Comparison of ENCODE assay signal across 11 cellular contexts in genomic region chr7:18019562-18019961, GRCh38. TPM values are rescaled to one million over a fixed set of nuclear protein-coding genes. Genes with fewer than 3 reads are reported as not detected.
DNase-seq lines count a peak whose midpoint lies in the region; ATAC-seq and TF ChIP-seq lines count a peak whose summit lies in the region.
"Had no signal": no experiment of that assay in that cellular context is flagged by ENCODE, and none has a peak within 500 bp of the region (broad histone marks: within the 10 kb centered on the region; RNA-seq: fewer than 3 reads in every experiment).

No MANE protein-coding gene starts in this region.

- CTCF ChIA-PET in RWPE1 (lab: Yijun Ruan, JAX) = interaction anchor here (0.6 kb wide), 1 partner anchor 1690 kb away, joined by 3 read pairs; the partner anchor contains the start of gene POLR1F
- CTCF ChIA-PET in activated naive CD4-positive, alpha-beta T cell treated with anti-CD3 and anti-CD28 coated beads, Interleukin-2, amount 10 ng/mL, durations not matched to agents 7 days and 5 days (lab: Charles Lee) = no interaction called here

- no peak for ATAC-seq in activated T-helper 17 cell treated with anti-CD3 and anti-CD28 coated beads, Interleukin-2, amount 50 U/mL, for 72 hours (replicated peaks)

- no peaks in the 10 kb centered on the region for H3K9me3 Mint-ChIP-seq in activated naive CD4-positive, alpha-beta T cell treated with anti-CD3 and anti-CD28 coated beads, Interleukin-2, amount 10 ng/mL, durations not matched to agents 7 days and 5 days
- H3K9me3 Mint-ChIP-seq in activated T-helper 17 cell treated with anti-CD3 and anti-CD28 coated beads, Interleukin-2, amount 50 U/mL, for 72 hours = no peaks in the 10 kb centered on the region

- TF ChIP-seq CTCF in RWPE1 (conservative IDR thresholded peaks at IDR 0.05; ENCODE audit: low read depth) = no peak
- no peak for TF ChIP-seq CTCF in fibroblast of the aortic adventitia (IDR thresholded peaks at IDR 0.05; ENCODE audit: insufficient read depth, low read length)

- POLR2A ChIA-PET in RWPE1 (lab: Yijun Ruan, JAX; ENCODE audit: low non-redundant PET) = no interaction called here

- H3K4me1 Mint-ChIP-seq in activated naive CD4-positive, alpha-beta T cell treated with anti-CD3 and anti-CD28 coated beads, Interleukin-2, amount 10 ng/mL, durations not matched to agents 7 days and 5 days = no peaks in the 10 kb centered on the region
- H3K4me1 Mint-ChIP-seq in activated T-helper 17 cell treated with anti-CD3 and anti-CD28 coated beads, Interleukin-2, amount 50 U/mL, for 72 hours = no peaks in the 10 kb centered on the region

- no peak overlapping the region; the same call in 1 of the 2 replicates for H3K27ac ChIP-seq in RWPE1
- H3K27ac ChIP-seq: dorsolateral prefrontal cortex had no signal

- H3K4me3 Mint-ChIP-seq in activated naive CD4-positive, alpha-beta T cell treated with anti-CD3 and anti-CD28 coated beads, Interleukin-2, amount 10 ng/mL, durations not matched to agents 7 days and 5 days = no peak overlapping the region
- H3K4me3 Mint-ChIP-seq in activated T-helper 17 cell treated with anti-CD3 and anti-CD28 coated beads, Interleukin-2, amount 50 U/mL, for 72 hours = no peak overlapping the region
- H3K4me3 Mint-ChIP-seq: mesothelial cell of epicardium had no signal

- peak; percentile 64 for DNase-seq in GM03348 (ENCODE audit: low spot score)
- DNase-seq in RWPE1 (ENCODE audit: low spot score) = peak; percentile 70
- peak; percentile 96 for DNase-seq in fibroblast of the aortic adventitia (ENCODE audit: low read depth)
- peak; percentile 91 for DNase-seq in pulmonary artery endothelial cell (ENCODE audit: low read depth, low spot score)
- no peak for DNase-seq in NCI-H2107 treated with DMSO at 0.1 percent for 48 hours (lab: John Stamatoyannopoulos, UW; ENCODE audit: unreplicated experiment)
- no peak for DNase-seq in posterior vena cava (ENCODE audit: low spot score)
- no peak for DNase-seq in activated naive CD4-positive, alpha-beta T cell treated with anti-CD3 and anti-CD28 coated beads, Interleukin-2, amount 10 ng/mL, durations not matched to agents 7 days and 5 days
- DNase-seq: dorsolateral prefrontal cortex, NCI-H1694 had no signal

- no peaks in the 10 kb centered on the region for H3K27me3 Mint-ChIP-seq in activated naive CD4-positive, alpha-beta T cell treated with anti-CD3 and anti-CD28 coated beads, Interleukin-2, amount 10 ng/mL, durations not matched to agents 7 days and 5 days
- peaks cover 14% of the 10 kb centered on the region for H3K27me3 Mint-ChIP-seq in activated T-helper 17 cell treated with anti-CD3 and anti-CD28 coated beads, Interleukin-2, amount 50 U/mL, for 72 hours

- no peaks in the 10 kb centered on the region for H3K36me3 Mint-ChIP-seq in activated naive CD4-positive, alpha-beta T cell treated with anti-CD3 and anti-CD28 coated beads, Interleukin-2, amount 10 ng/mL, durations not matched to agents 7 days and 5 days
- H3K36me3 Mint-ChIP-seq in activated T-helper 17 cell treated with anti-CD3 and anti-CD28 coated beads, Interleukin-2, amount 50 U/mL, for 72 hours (ENCODE audit: low read depth) = no peaks in the 10 kb centered on the region
- H3K36me3 Mint-ChIP-seq: mesothelial cell of epicardium had no signal

- no peak overlapping the region for H3K27ac Mint-ChIP-seq in activated naive CD4-positive, alpha-beta T cell treated with anti-CD3 and anti-CD28 coated beads, Interleukin-2, amount 10 ng/mL, durations not matched to agents 7 days and 5 days
- H3K27ac Mint-ChIP-seq in activated T-helper 17 cell treated with anti-CD3 and anti-CD28 coated beads, Interleukin-2, amount 50 U/mL, for 72 hours = no peak overlapping the region
- H3K27ac Mint-ChIP-seq: mesothelial cell of epicardium had no signal

- intact Hi-C loops in posterior vena cava (cut with DNase I) = no loop called here

- no peak overlapping the region for H3K4me3 ChIP-seq in fibroblast of the aortic adventitia (ENCODE audit: low read depth, low read length)
- H3K4me3 ChIP-seq: dorsolateral prefrontal cortex had no signal

RNA-seq across cellular contexts. Expression of gene PRPS1L1, which starts 8.1 kb away (rescaled TPM):
- total RNA-seq in fibroblast of the aortic adventitia (ENCODE audit: low replicate concordance) (not detected in 2 replicates), pulmonary artery endothelial cell (not detected in 2 replicates), posterior vena cava (not detected)
- not detected for total RNA-seq in activated T-helper 17 cell treated with anti-CD3 and anti-CD28 coated beads, Interleukin-2, amount 50 U/mL, for 72 hours
- total RNA-seq: mesothelial cell of epicardium had no signal

Comparison
In these comparisons a context has a peak if more than half of its experiments do, and no peak if none do; other contexts are left out.
1. DNase-seq: peak in GM03348 (single experiment), RWPE1 (single experiment), fibroblast of the aortic adventitia (single experiment) and pulmonary artery endothelial cell (single experiment); none in NCI-H2107 treated with DMSO at 0.1 percent for 48 hours (single experiment), posterior vena cava (single experiment) and activated naive CD4-positive, alpha-beta T cell treated with anti-CD3 and anti-CD28 coated beads, Interleukin-2, amount 10 ng/mL, durations not matched to agents 7 days and 5 days (single experiment).